ENCODE assay signal across 8 cellular contexts in genomic region chr11:13384837-13385417, GRCh38.
A peak's percentile ranks its signal among the peaks of the same experiment; 100 is the strongest.
DNase-seq lines count a peak whose midpoint lies in the region; FAIRE-seq and TF ChIP-seq lines count a peak whose summit lies in the region.

No MANE protein-coding gene starts in this region.

- H3K9ac ChIP-seq in mesenchymal stem cell (ENCODE audit: low read length): peak overlapping the region; percentile 22

- H2AK5ac ChIP-seq in mesenchymal stem cell (ENCODE audit: low read length, severe bottlenecking): no peak overlapping the region

- H3K79me1 ChIP-seq in mesenchymal stem cell (replicated peaks; ENCODE audit: low read length, poor library complexity, severe bottlenecking): peaks cover 5% of the 10 kb centered on the region

- H3K4me3 Mint-ChIP-seq in chondrocyte (ENCODE audit: unreplicated experiment): no peak overlapping the region

- 0% methylated on average over 2 of the region's 3 CpGs for WGBS in mesenchymal stem cell

- H3K27ac Mint-ChIP-seq in chondrocyte (ENCODE audit: unreplicated experiment): peak overlapping the region; percentile 80

- DNase-seq in stimulated activated CD4-positive, alpha-beta T cell treated with anti-CD3 and anti-CD28 coated beads, Interleukin-1b, Interleukin-23, amount 100 ng/mL, for 48 hours: peak; percentile 4
- DNase-seq in stimulated activated CD4-positive, alpha-beta T cell treated with anti-CD3 and anti-CD28 coated beads, Interleukin-4, amount 100 ng/mL, for 4 hours: no peak
- DNase-seq in HTR-8/SVneo (ENCODE audit: insufficient read length, low spot score): peak; percentile 35
- peak; percentile 38 to 68 for DNase-seq in SJCRH30
- DNase-seq in chondrocyte (ENCODE audit: low spot score): no peak
- DNase-seq in mesenchymal stem cell: peak; percentile 56
- no peak for DNase-seq in cerebellar nuclear complex (lab: John Stamatoyannopoulos, UW)
- DNase-seq in NCI-H187 (lab: John Stamatoyannopoulos, UW): no peak

- H2BK120ac ChIP-seq in mesenchymal stem cell (ENCODE audit: low read depth, low read length): no peak overlapping the region

- H3K27ac ChIP-seq in SJCRH30: no peak overlapping the region
- no peak overlapping the region for H3K27ac ChIP-seq in mesenchymal stem cell (ENCODE audit: low read length, poor library complexity, severe bottlenecking)

- H3K18ac ChIP-seq in mesenchymal stem cell (ENCODE audit: low read depth in 1 of 2, low read length in 2 of 2): no peak overlapping the region

- H3K27me3 ChIP-seq in SJCRH30: no peaks in the 10 kb centered on the region
- H3K27me3 ChIP-seq in mesenchymal stem cell (ENCODE audit: control insufficient read depth in 1 of 2, insufficient read depth in 1 of 2, low read length in 2 of 2): no peaks in the 10 kb centered on the region

- no peak overlapping the region for H3K4ac ChIP-seq in mesenchymal stem cell (ENCODE audit: low read depth in 1 of 2, low read length in 2 of 2)

- no peak for FAIRE-seq in HTR-8/SVneo (lab: Jason Lieb, UNC)

- no peak overlapping the region for H2BK12ac ChIP-seq in mesenchymal stem cell (ENCODE audit: low read length in 2 of 2)

- no peak overlapping the region for H4K91ac ChIP-seq in mesenchymal stem cell (ENCODE audit: low read length)

- no peak overlapping the region for H2AFZ ChIP-seq in mesenchymal stem cell (ENCODE audit: low read depth, low read length)

- no peak overlapping the region for H3K14ac ChIP-seq in mesenchymal stem cell (ENCODE audit: low read length in 2 of 2)

- no peak overlapping the region for H3K23ac ChIP-seq in mesenchymal stem cell (ENCODE audit: low read length in 2 of 2)

- H3K9me3 Mint-ChIP-seq in chondrocyte (ENCODE audit: low read depth): no peaks in the 10 kb centered on the region

- H3K27me3 Mint-ChIP-seq in chondrocyte (ENCODE audit: low read depth): no peaks in the 10 kb centered on the region

- H3K36me3 ChIP-seq in SJCRH30 (peaks cover 7% of the 10 kb centered on the region), mesenchymal stem cell (ENCODE audit: control insufficient read depth in 1 of 2, insufficient read depth in 2 of 2, low read depth in 1 of 2, low read length in 2 of 2) (peaks cover 19 to 91% of the 10 kb centered on the region in 2 experiments)

- peak; percentile 94 for TF ChIP-seq CTCF in chondrocyte (IDR thresholded peaks at IDR 0.05)

- H3K4me1 ChIP-seq in SJCRH30 (no peaks in the 10 kb centered on the region), mesenchymal stem cell (ENCODE audit: control insufficient read depth, insufficient read depth, low read depth, low read length) (no peaks in the 10 kb centered on the region)

- no peak overlapping the region for H2BK15ac ChIP-seq in mesenchymal stem cell (ENCODE audit: low read depth, poor library complexity, severe bottlenecking)

- H3K4me3 ChIP-seq in SJCRH30 (no peak overlapping the region), mesenchymal stem cell (ENCODE audit: insufficient read depth in 1 of 2, low read depth in 1 of 2, low read length in 2 of 2) (no peak overlapping the region)

- no peak overlapping the region for H3K4me2 ChIP-seq in mesenchymal stem cell (ENCODE audit: low read length, poor library complexity, severe bottlenecking)

- peaks cover 29% of the 10 kb centered on the region for H3K4me1 Mint-ChIP-seq in chondrocyte (ENCODE audit: low read depth)

- H3K36me3 Mint-ChIP-seq in chondrocyte (ENCODE audit: low read depth): peaks cover 25% of the 10 kb centered on the region

- no peak overlapping the region for H2BK5ac ChIP-seq in mesenchymal stem cell (ENCODE audit: low read depth, low read length, poor library complexity, severe bottlenecking)

- H3K9me3 ChIP-seq in SJCRH30 (replicated peaks) (no peaks in the 10 kb centered on the region), mesenchymal stem cell (ENCODE audit: control insufficient read depth, low read length) (no peaks in the 10 kb centered on the region)

- H4K8ac ChIP-seq in mesenchymal stem cell (ENCODE audit: low read length): no peak overlapping the region

Comparison
In these comparisons a context has a peak if more than half of its experiments do, and no peak if none do; other contexts are left out.
1. DNase-seq: peak in stimulated activated CD4-positive, alpha-beta T cell treated with anti-CD3 and anti-CD28 coated beads, Interleukin-1b, Interleukin-23, amount 100 ng/mL, for 48 hours (single experiment), HTR-8/SVneo (single experiment), SJCRH30 (2 of 2) and mesenchymal stem cell (single experiment); none in stimulated activated CD4-positive, alpha-beta T cell treated with anti-CD3 and anti-CD28 coated beads, Interleukin-4, amount 100 ng/mL, for 4 hours (0 of 2), chondrocyte (single experiment), cerebellar nuclear complex (0 of 2) and NCI-H187 (0 of 2).